ENCODE assay signal across 14 cellular contexts in genomic region chr16:57533366-57533617, GRCh38. TPM values are rescaled to one million over a fixed set of nuclear protein-coding genes. Genes with fewer than 3 reads are reported as not detected.
DNase-seq lines count a peak whose midpoint lies in the region; ATAC-seq, FAIRE-seq and TF ChIP-seq lines count a peak whose summit lies in the region.
"Had no signal": no experiment of that assay in that cellular context is flagged by ENCODE, and none has a peak within 500 bp of the region (broad histone marks: within the 10 kb centered on the region; RNA-seq: fewer than 3 reads in every experiment).

No MANE protein-coding gene starts in this region.

- no peak for TF ChIP-seq CTCF in kidney (IDR thresholded peaks at IDR 0.05; ENCODE audit: borderline replicate concordance, extremely low read depth, insufficient read depth)

- peak overlapping the region; percentile 81 for H3K4me3 Mint-ChIP-seq in activated T-cell treated with anti-CD3 and anti-CD28 coated beads, Interleukin-2, amount 50 U/mL, for 24 hours
- no peak overlapping the region for H3K4me3 Mint-ChIP-seq in activated T-cell treated with anti-CD3 and anti-CD28 coated beads, Interleukin-2, amount 50 U/mL, for 4 hours
- H3K4me3 Mint-ChIP-seq in activated CD8-positive, alpha-beta T cell treated with anti-CD3 and anti-CD28 coated beads, Interleukin-2, amount 10 ng/mL, durations not matched to agents 7 days and 5 days: peak overlapping the region; percentile 85
- peak overlapping the region; percentile 68 to 75 for H3K4me3 Mint-ChIP-seq in stimulated activated naive CD8-positive, alpha-beta T cell treated with anti-CD3 and anti-CD28 coated beads, Interleukin-15, amount 100 ng/mL, for 72 hours

- peaks cover 3 to 34% of the 10 kb centered on the region in 2 donors for H3K4me1 ChIP-seq in kidney (ENCODE audit: control insufficient read depth in 1 of 2, insufficient read depth in 1 of 2, low read depth in 1 of 2, low read length in 2 of 2)

- H3K9ac ChIP-seq in kidney (ENCODE audit: low read length in 2 of 2): no peak overlapping the region

- H3K4me1 Mint-ChIP-seq in activated T-cell treated with anti-CD3 and anti-CD28 coated beads, Interleukin-2, amount 50 U/mL, for 24 hours (ENCODE audit: low read depth): peaks cover 77% of the 10 kb centered on the region
- peaks cover 72% of the 10 kb centered on the region for H3K4me1 Mint-ChIP-seq in activated T-cell treated with anti-CD3 and anti-CD28 coated beads, Interleukin-2, amount 50 U/mL, for 4 hours (ENCODE audit: low read depth)
- peaks cover 79% of the 10 kb centered on the region for H3K4me1 Mint-ChIP-seq in activated CD8-positive, alpha-beta T cell treated with anti-CD3 and anti-CD28 coated beads, Interleukin-2, amount 10 ng/mL, durations not matched to agents 7 days and 5 days (ENCODE audit: low read depth)
- H3K4me1 Mint-ChIP-seq in stimulated activated naive CD8-positive, alpha-beta T cell treated with anti-CD3 and anti-CD28 coated beads, Interleukin-15, amount 100 ng/mL, for 72 hours: peaks cover 82% of the 10 kb centered on the region

- no peaks in the 10 kb centered on the region for H3K36me3 ChIP-seq in kidney (ENCODE audit: control insufficient read depth in 1 of 2, insufficient read depth in 2 of 2, low read length in 2 of 2)
- H3K36me3 ChIP-seq: WERI-Rb-1 had no signal

- intact Hi-C loops in kidney (cut with DNase I): no loop called here

- CTCF ChIA-PET in activated CD8-positive, alpha-beta T cell treated with anti-CD3 and anti-CD28 coated beads, Interleukin-2, amount 10 ng/mL, durations not matched to agents 7 days and 5 days (lab: Charles Lee): no interaction called here

- H3K27me3 Mint-ChIP-seq in activated T-cell treated with anti-CD3 and anti-CD28 coated beads, Interleukin-2, amount 50 U/mL, for 24 hours: no peaks in the 10 kb centered on the region
- H3K27me3 Mint-ChIP-seq in activated T-cell treated with anti-CD3 and anti-CD28 coated beads, Interleukin-2, amount 50 U/mL, for 4 hours (ENCODE audit: low read depth): no peaks in the 10 kb centered on the region
- H3K27me3 Mint-ChIP-seq in activated CD8-positive, alpha-beta T cell treated with anti-CD3 and anti-CD28 coated beads, Interleukin-2, amount 10 ng/mL, durations not matched to agents 7 days and 5 days (ENCODE audit: low read depth): no peaks in the 10 kb centered on the region
- H3K27me3 Mint-ChIP-seq in stimulated activated naive CD8-positive, alpha-beta T cell treated with anti-CD3 and anti-CD28 coated beads, Interleukin-15, amount 100 ng/mL, for 72 hours: no peaks in the 10 kb centered on the region

- no peak for ATAC-seq in activated T-cell treated with anti-CD3 and anti-CD28 coated beads, Interleukin-2, amount 50 U/mL, for 4 hours
- ATAC-seq in activated CD8-positive, alpha-beta T cell treated with anti-CD3 and anti-CD28 coated beads, Interleukin-2, amount 10 ng/mL, durations not matched to agents 7 days and 5 days: no peak
- no peak for ATAC-seq in stimulated activated naive CD8-positive, alpha-beta T cell treated with anti-CD3 and anti-CD28 coated beads, Interleukin-15, amount 100 ng/mL, for 72 hours
- ATAC-seq in HG03135 (IDR thresholded peaks at IDR 0.05; ENCODE audit: unreplicated experiment): no peak

- FAIRE-seq in kidney (lab: Jason Lieb, UNC): no peak

- no peak overlapping the region for H3K27ac ChIP-seq in kidney (ENCODE audit: low read depth in 2 of 2, low read length in 2 of 2)
- H3K27ac ChIP-seq: PC-9, WERI-Rb-1 had no signal

- no peak for DNase-seq in activated T-cell treated with anti-CD3 and anti-CD28 coated beads, Interleukin-2, amount 50 U/mL, for 24 hours
- no peak for DNase-seq in activated T-cell treated with anti-CD3 and anti-CD28 coated beads, Interleukin-2, amount 50 U/mL, for 4 hours
- DNase-seq in activated CD8-positive, alpha-beta T cell treated with anti-CD3 and anti-CD28 coated beads, Interleukin-2, amount 10 ng/mL, durations not matched to agents 7 days and 5 days: no peak
- DNase-seq in kidney (peak; percentile 70), SIG-M5 (lab: John Stamatoyannopoulos, UW) (no peak), HuH-7 (ENCODE audit: low spot score) (no peak)
- DNase-seq in stimulated activated naive CD8-positive, alpha-beta T cell treated with anti-CD3 and anti-CD28 coated beads, Interleukin-15, amount 100 ng/mL, for 72 hours: no peak
- DNase-seq: trophoblast cell had no signal

- H3K9me3 Mint-ChIP-seq in activated T-cell treated with anti-CD3 and anti-CD28 coated beads, Interleukin-2, amount 50 U/mL, for 24 hours: no peaks in the 10 kb centered on the region
- no peaks in the 10 kb centered on the region for H3K9me3 Mint-ChIP-seq in activated T-cell treated with anti-CD3 and anti-CD28 coated beads, Interleukin-2, amount 50 U/mL, for 4 hours
- H3K9me3 Mint-ChIP-seq in activated CD8-positive, alpha-beta T cell treated with anti-CD3 and anti-CD28 coated beads, Interleukin-2, amount 10 ng/mL, durations not matched to agents 7 days and 5 days (ENCODE audit: insufficient read depth): no peaks in the 10 kb centered on the region
- H3K9me3 Mint-ChIP-seq in stimulated activated naive CD8-positive, alpha-beta T cell treated with anti-CD3 and anti-CD28 coated beads, Interleukin-15, amount 100 ng/mL, for 72 hours: no peaks in the 10 kb centered on the region

- no peak overlapping the region for H3K4me3 ChIP-seq in kidney (ENCODE audit: low read length in 2 of 2)
- H3K4me3 ChIP-seq: PC-9 had no signal

- peak overlapping the region; percentile 95 for H3K27ac Mint-ChIP-seq in activated T-cell treated with anti-CD3 and anti-CD28 coated beads, Interleukin-2, amount 50 U/mL, for 24 hours
- peak overlapping the region; percentile 73 for H3K27ac Mint-ChIP-seq in activated CD8-positive, alpha-beta T cell treated with anti-CD3 and anti-CD28 coated beads, Interleukin-2, amount 10 ng/mL, durations not matched to agents 7 days and 5 days
- peak overlapping the region in 1 of 2 donors; percentile 83 for H3K27ac Mint-ChIP-seq in stimulated activated naive CD8-positive, alpha-beta T cell treated with anti-CD3 and anti-CD28 coated beads, Interleukin-15, amount 100 ng/mL, for 72 hours

- H3K9me3 ChIP-seq in kidney (ENCODE audit: control insufficient read depth in 1 of 2, low read length in 2 of 2): no peaks in the 10 kb centered on the region

- H3K36me3 Mint-ChIP-seq in activated T-cell treated with anti-CD3 and anti-CD28 coated beads, Interleukin-2, amount 50 U/mL, for 24 hours (ENCODE audit: low read depth): peaks cover 6% of the 10 kb centered on the region
- H3K36me3 Mint-ChIP-seq in activated T-cell treated with anti-CD3 and anti-CD28 coated beads, Interleukin-2, amount 50 U/mL, for 4 hours (ENCODE audit: insufficient read depth): no peaks in the 10 kb centered on the region
- peaks cover 8% of the 10 kb centered on the region for H3K36me3 Mint-ChIP-seq in activated CD8-positive, alpha-beta T cell treated with anti-CD3 and anti-CD28 coated beads, Interleukin-2, amount 10 ng/mL, durations not matched to agents 7 days and 5 days (ENCODE audit: low read depth)

- POLR2A ChIA-PET in activated CD8-positive, alpha-beta T cell treated with anti-CD3 and anti-CD28 coated beads, Interleukin-2, amount 10 ng/mL, durations not matched to agents 7 days and 5 days (lab: Charles Lee): no interaction called here

RNA-seq across cellular contexts. Expression of gene CCDC102A, which starts 3.1 kb away (rescaled TPM):
- total RNA-seq in activated T-cell treated with anti-CD3 and anti-CD28 coated beads, Interleukin-2, amount 50 U/mL, for 4 hours: 1 to 10 TPM; 4.6 to 8.9 (median 6.9) TPM
- 10 to 100 TPM; 16.3 to 18.2 TPM for total RNA-seq in activated CD8-positive, alpha-beta T cell treated with anti-CD3 and anti-CD28 coated beads, Interleukin-2, amount 10 ng/mL, durations not matched to agents 7 days and 5 days
- 11.9 TPM for total RNA-seq in kidney
- 5.7 TPM for polyA plus RNA-seq in kidney (ENCODE audit: insufficient read depth, low read depth, low replicate concordance)

RNA-seq across cellular contexts. Expression of gene ADGRG5, which starts 9.2 kb away (rescaled TPM):
- total RNA-seq in activated T-cell treated with anti-CD3 and anti-CD28 coated beads, Interleukin-2, amount 50 U/mL, for 4 hours: 1 to 10 TPM; 1.7 to 6.7 (median 6.5) TPM
- total RNA-seq in activated CD8-positive, alpha-beta T cell treated with anti-CD3 and anti-CD28 coated beads, Interleukin-2, amount 10 ng/mL, durations not matched to agents 7 days and 5 days: 10 to 100 TPM; 16.0 to 18.1 TPM
- total RNA-seq in kidney: 2.2 TPM
- polyA plus RNA-seq in kidney (ENCODE audit: insufficient read depth, low read depth, low replicate concordance): 0.15 TPM
- total RNA-seq: dermis blood vessel endothelial cell, LHCN-M2, PC-9 had no signal
- polyA plus RNA-seq: AG04450 had no signal

RNA-seq across cellular contexts. Expression of gene DOK4, which starts 47.0 kb away (rescaled TPM):
- total RNA-seq in activated T-cell treated with anti-CD3 and anti-CD28 coated beads, Interleukin-2, amount 50 U/mL, for 4 hours: 1 to 10 TPM; 1.1 to 2.6 (median 1.6) TPM
- 1 to 10 TPM; 4.8 to 6.4 TPM for total RNA-seq in activated CD8-positive, alpha-beta T cell treated with anti-CD3 and anti-CD28 coated beads, Interleukin-2, amount 10 ng/mL, durations not matched to agents 7 days and 5 days
- total RNA-seq in kidney: 63.7 TPM
- 57.2 TPM for polyA plus RNA-seq in kidney (ENCODE audit: insufficient read depth, low read depth, low replicate concordance)
